ENCODE assay signal across 23 cellular contexts in the genomic region with DNA sequence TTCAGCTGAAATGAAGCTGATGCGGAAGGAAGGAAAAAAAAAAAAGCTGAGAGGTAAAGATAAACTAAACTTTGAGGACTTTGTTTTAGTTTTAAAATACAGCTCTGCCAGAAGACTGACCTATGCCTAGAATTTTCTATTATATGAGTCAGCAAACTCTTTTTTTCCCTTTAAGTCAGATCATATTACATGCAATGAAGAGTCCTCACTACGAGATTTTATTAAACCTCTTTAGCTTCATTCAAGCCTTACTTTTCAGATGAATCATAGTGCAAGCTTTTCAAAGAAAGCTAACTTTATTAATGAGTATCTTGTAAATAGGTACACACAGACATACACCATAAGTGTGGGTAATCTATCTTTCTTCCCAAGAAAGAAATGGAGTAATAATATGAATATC. TPM values are rescaled to one million over a fixed set of nuclear protein-coding genes. Genes with fewer than 3 reads are reported as not detected.
DNase-seq lines count a peak whose midpoint lies in the region; ATAC-seq, FAIRE-seq and TF ChIP-seq lines count a peak whose summit lies in the region.
"Had no signal": no experiment of that assay in that cellular context is flagged by ENCODE, and none has a peak within 500 bp of the region (broad histone marks: within the 10 kb centered on the region; RNA-seq: fewer than 3 reads in every experiment).

No MANE protein-coding gene starts in this region.

- H3K27me3 ChIP-seq in A673 (replicated peaks; ENCODE audit: insufficient read depth, low read depth, low read length, poor library complexity): no peaks in the 10 kb centered on the region
- no peaks in the 10 kb centered on the region for H3K27me3 ChIP-seq in bronchial epithelial cell (ENCODE audit: control insufficient read depth, insufficient read depth, low read length)

- H3K27me3 Mint-ChIP-seq in activated CD8-positive, alpha-beta T cell treated with anti-CD3 and anti-CD28 coated beads for 36 hours: no peaks in the 10 kb centered on the region

- intact Hi-C loops in A673 (cut with micrococcal nuclease; ENCODE audit: unreplicated experiment): no loop called here
- intact Hi-C loops in activated CD8-positive, alpha-beta T cell treated with anti-CD3 and anti-CD28 coated beads for 36 hours (cut with micrococcal nuclease): no loop called here

- H3K4me1 Mint-ChIP-seq in activated CD8-positive, alpha-beta T cell treated with anti-CD3 and anti-CD28 coated beads for 36 hours (ENCODE audit: low read depth): no peaks in the 10 kb centered on the region

- TF ChIP-seq CTCF in A673 (conservative IDR thresholded peaks at IDR 0.05; ENCODE audit: low read depth, low read length): no peak
- TF ChIP-seq CTCF in bronchial epithelial cell (IDR thresholded peaks at IDR 0.05; ENCODE audit: insufficient read depth, low read length, severe bottlenecking): no peak
- no peak for TF ChIP-seq CTCF in activated CD8-positive, alpha-beta T cell treated with anti-CD3 and anti-CD28 coated beads for 36 hours (IDR thresholded peaks at IDR 0.05)

- H3K27ac ChIP-seq in A673 (ENCODE audit: low read depth, low read length, poor library complexity, severe bottlenecking): no peak overlapping the region
- H3K27ac ChIP-seq: C4-2B had no signal

- ATAC-seq in GM19452 (IDR thresholded peaks at IDR 0.05; ENCODE audit: unreplicated experiment): no peak
- no peak for ATAC-seq in GM18861 (IDR thresholded peaks at IDR 0.05; ENCODE audit: unreplicated experiment)
- no peak for ATAC-seq in activated CD8-positive, alpha-beta T cell treated with anti-CD3 and anti-CD28 coated beads for 36 hours
- ATAC-seq: GM12878, Panc1 had no signal

- peaks cover 4% of the 10 kb centered on the region for H3K9me3 Mint-ChIP-seq in activated CD8-positive, alpha-beta T cell treated with anti-CD3 and anti-CD28 coated beads for 36 hours

- no peaks in the 10 kb centered on the region for H3K36me3 Mint-ChIP-seq in activated CD8-positive, alpha-beta T cell treated with anti-CD3 and anti-CD28 coated beads for 36 hours (ENCODE audit: low read depth)

- H3K27ac Mint-ChIP-seq in activated CD8-positive, alpha-beta T cell treated with anti-CD3 and anti-CD28 coated beads for 36 hours: no peak overlapping the region

- BruUV-seq in A673 (replicated peaks; lab: Mats Ljungman, UMichigan): no TSS peak

- POLR2A ChIA-PET in A673 (lab: Charles Lee; ENCODE audit: low non-redundant PET): no interaction called here
- POLR2A ChIA-PET in activated CD8-positive, alpha-beta T cell treated with anti-CD3 and anti-CD28 coated beads for 36 hours (lab: Charles Lee): no interaction called here

- H3K4me1 ChIP-seq in A673 (ENCODE audit: insufficient read depth, low read length, poor library complexity, severe bottlenecking): peaks cover 6% of the 10 kb centered on the region

- no peak for FAIRE-seq in bronchial epithelial cell (lab: Jason Lieb, UNC)
- FAIRE-seq: GM12878, GM18507 had no signal

- no peak overlapping the region for H3K4me3 Mint-ChIP-seq in activated CD8-positive, alpha-beta T cell treated with anti-CD3 and anti-CD28 coated beads for 36 hours

- H3K36me3 ChIP-seq in A673 (ENCODE audit: insufficient read depth, low read length, poor library complexity, severe bottlenecking) (no peaks in the 10 kb centered on the region), bronchial epithelial cell (ENCODE audit: control insufficient read depth, insufficient read depth, low read length) (no peaks in the 10 kb centered on the region)

- no peaks in the 10 kb centered on the region for H3K9me3 ChIP-seq in A673 (ENCODE audit: low read depth, low read length, poor library complexity, severe bottlenecking)

- CTCF ChIA-PET in A673 (lab: Charles Lee): interaction anchor here (0.6 kb wide), 1 partner anchor 363 kb away, joined by 8 read pairs; no protein-coding TSS in a partner anchor
- CTCF ChIA-PET in activated CD8-positive, alpha-beta T cell treated with anti-CD3 and anti-CD28 coated beads for 36 hours (lab: Charles Lee): no interaction called here

- H3K4me3 ChIP-seq in A673 (ENCODE audit: low read depth, low read length, poor library complexity, severe bottlenecking) (no peak overlapping the region), bronchial epithelial cell (ENCODE audit: low read depth, low read length) (no peak overlapping the region)
- H3K4me3 ChIP-seq: GM12878 had no signal

- DNase-seq in A673 (ENCODE audit: low spot score): peak; percentile 17
- DNase-seq in HT1080 (ENCODE audit: low read depth): peak; percentile 12
- peak; percentile 1 for DNase-seq in bronchial epithelial cell (ENCODE audit: low read depth)
- peak; percentile 56 for DNase-seq in kidney glomerular epithelial cell (lab: John Stamatoyannopoulos, UW)
- no peak for DNase-seq in Kasumi-1 (lab: John Stamatoyannopoulos, UW)
- DNase-seq in activated CD8-positive, alpha-beta T cell treated with anti-CD3 and anti-CD28 coated beads for 36 hours: no peak
- DNase-seq: COR-L47, DMS153, HCEC 1CT, NCI-H1048, NCI-H146, NCI-H345, NCI-H748 treated with DMSO at 0.1 percent for 48 hours, Right ventricle myocardium superior had no signal

RNA-seq across cellular contexts. Expression of a gene that starts 57.8 kb away (rescaled TPM):
- total RNA-seq in A673 (2021) (not detected in 2 replicates), bronchial epithelial cell (not detected in 2 replicates)
- not detected in 2 replicates for total RNA-seq in HT1080 (2014; rRNA removed; shearing (Covaris generic))
- polyA plus RNA-seq in HT1080 (2015; cell fraction: cytosol; rRNA removed): not detected in 2 replicates
- polyA plus RNA-seq in HT1080 (2015; cell fraction: nucleus; rRNA removed): not detected in 2 replicates
- total RNA-seq in activated CD8-positive, alpha-beta T cell treated with anti-CD3 and anti-CD28 coated beads for 36 hours: not detected
- total RNA-seq: A172, G401, GM12878, HT-29, Right ventricle myocardium superior had no signal
- polyA plus RNA-seq: GM12878 had no signal

Comparison
In these comparisons a context has a peak if more than half of its experiments do, and no peak if none do; other contexts are left out.
1. DNase-seq: peak in A673 (single experiment), HT1080 (single experiment), bronchial epithelial cell (single experiment) and kidney glomerular epithelial cell (single experiment); none in Kasumi-1 (0 of 2) and activated CD8-positive, alpha-beta T cell treated with anti-CD3 and anti-CD28 coated beads for 36 hours (single experiment).